Comparison of ENCODE assay signal across 10 cellular contexts in genomic region chr16:87363771-87364476, GRCh38. TPM values are rescaled to one million over a fixed set of nuclear protein-coding genes. Genes with fewer than 3 reads are reported as not detected.
DNase-seq lines count a peak whose midpoint lies in the region; ATAC-seq and TF ChIP-seq lines count a peak whose summit lies in the region.
"Had no signal": no experiment of that assay in that cellular context is flagged by ENCODE, and none has a peak within 500 bp of the region (broad histone marks: within the 10 kb centered on the region; RNA-seq: fewer than 3 reads in every experiment).

No MANE protein-coding gene starts in this region.

- H3K27ac Mint-ChIP-seq in T-helper 2 cell treated with Interferon-gamma antibody and Interleukin-4, amounts not matched to agents 5 μg/mL and 100 μg/mL, for 36 hours = peak overlapping the region; percentile 60
- peak overlapping the region; percentile 73 for H3K27ac Mint-ChIP-seq in central memory CD8-positive, alpha-beta T cell (ENCODE audit: low read depth)
- H3K27ac Mint-ChIP-seq: stimulated activated memory B cell treated with anti-CD40 and anti-IgM and Interleukin-4, amounts not matched to agents 10 μg/mL and 1 μg/mL and 100 μg/mL, for 72 hours had no signal

- no peak for TF ChIP-seq CTCF in liver (IDR thresholded peaks at IDR 0.05; ENCODE audit: low read depth, low read length, missing input control)
- TF ChIP-seq CTCF in thyroid gland (IDR thresholded peaks at IDR 0.05) = no peak

- no peak for ATAC-seq in central memory CD8-positive, alpha-beta T cell (replicated peaks; ENCODE audit: extremely low read depth, poor library complexity, severe bottlenecking)
- ATAC-seq: stimulated activated memory B cell treated with anti-CD40 and anti-IgM and Interleukin-4, amounts not matched to agents 10 μg/mL and 1 μg/mL and 100 μg/mL, for 72 hours had no signal

- H3K9ac ChIP-seq in liver (ENCODE audit: low read depth in 1 of 2, low read length in 2 of 2) = no peak overlapping the region

- H3K4me3 Mint-ChIP-seq in T-helper 2 cell treated with Interferon-gamma antibody and Interleukin-4, amounts not matched to agents 5 μg/mL and 100 μg/mL, for 36 hours = peak overlapping the region; percentile 61
- no peak overlapping the region for H3K4me3 Mint-ChIP-seq in central memory CD8-positive, alpha-beta T cell
- H3K4me3 Mint-ChIP-seq: stimulated activated memory B cell treated with anti-CD40 and anti-IgM and Interleukin-4, amounts not matched to agents 10 μg/mL and 1 μg/mL and 100 μg/mL, for 72 hours had no signal

- no peaks in the 10 kb centered on the region for H3K9me3 Mint-ChIP-seq in T-helper 2 cell treated with Interferon-gamma antibody and Interleukin-4, amounts not matched to agents 5 μg/mL and 100 μg/mL, for 36 hours
- H3K9me3 Mint-ChIP-seq in central memory CD8-positive, alpha-beta T cell = no peaks in the 10 kb centered on the region
- H3K9me3 Mint-ChIP-seq: stimulated activated memory B cell treated with anti-CD40 and anti-IgM and Interleukin-4, amounts not matched to agents 10 μg/mL and 1 μg/mL and 100 μg/mL, for 72 hours had no signal

- H3K27me3 Mint-ChIP-seq in T-helper 2 cell treated with Interferon-gamma antibody and Interleukin-4, amounts not matched to agents 5 μg/mL and 100 μg/mL, for 36 hours (ENCODE audit: low read depth) = no peaks in the 10 kb centered on the region
- no peaks in the 10 kb centered on the region for H3K27me3 Mint-ChIP-seq in central memory CD8-positive, alpha-beta T cell
- H3K27me3 Mint-ChIP-seq: stimulated activated memory B cell treated with anti-CD40 and anti-IgM and Interleukin-4, amounts not matched to agents 10 μg/mL and 1 μg/mL and 100 μg/mL, for 72 hours had no signal

- H3K4me3 ChIP-seq in liver (ENCODE audit: low read depth in 1 of 3, low read length in 3 of 3) (no peak overlapping the region), thyroid gland (replicated peaks in 1 of 3) (no peak overlapping the region)

- 54% methylated on average over 20 of the region's 20 CpGs for WGBS in liver
- 8 to 18% methylated on average over 15 to 16 of the region's 20 CpGs for WGBS in thyroid gland, 2 donors

- H3K27me3 ChIP-seq in liver (ENCODE audit: control insufficient read depth in 4 of 4, insufficient read depth in 4 of 4, low read length in 3 of 4) = no peaks in the 10 kb centered on the region
- H3K27me3 ChIP-seq in thyroid gland = no peaks in the 10 kb centered on the region

- no peak for TF ChIP-seq RAD21 in liver (IDR thresholded peaks at IDR 0.05)

- intact Hi-C loops in thyroid gland (cut with DNase I) = no loop called here

- H3K36me3 Mint-ChIP-seq in T-helper 2 cell treated with Interferon-gamma antibody and Interleukin-4, amounts not matched to agents 5 μg/mL and 100 μg/mL, for 36 hours (ENCODE audit: low read depth) = peaks cover 12% of the 10 kb centered on the region
- peaks cover 25% of the 10 kb centered on the region for H3K36me3 Mint-ChIP-seq in central memory CD8-positive, alpha-beta T cell (ENCODE audit: insufficient read depth)

- TF ChIP-seq POLR2A in thyroid gland (IDR thresholded peaks at IDR 0.05) = peak in 1 of 2 donors; percentile 12

- peaks cover 7 to 24% (median 23%) of the 10 kb centered on the region in 4 donors for H3K36me3 ChIP-seq in liver (ENCODE audit: control insufficient read depth in 4 of 4, insufficient read depth in 3 of 4, low read depth in 1 of 4, low read length in 3 of 4)
- H3K36me3 ChIP-seq in thyroid gland = peaks cover 19 to 20% of the 10 kb centered on the region in 2 donors

- H3K9me3 ChIP-seq in liver (ENCODE audit: control insufficient read depth in 4 of 4, low read length in 3 of 4) (no peaks in the 10 kb centered on the region), thyroid gland (no peaks in the 10 kb centered on the region)

- H3K4me1 Mint-ChIP-seq in T-helper 2 cell treated with Interferon-gamma antibody and Interleukin-4, amounts not matched to agents 5 μg/mL and 100 μg/mL, for 36 hours (ENCODE audit: low read depth) = peaks cover 13% of the 10 kb centered on the region
- H3K4me1 Mint-ChIP-seq in central memory CD8-positive, alpha-beta T cell = peaks cover 37% of the 10 kb centered on the region

- H3K27ac ChIP-seq in liver (ENCODE audit: low read depth in 1 of 2, low read length in 2 of 2) (peak overlapping the region; percentile 47 to 51), thyroid gland (peak overlapping the region; percentile 72 to 82 (median 79))

- H3K4me1 ChIP-seq in liver (ENCODE audit: control insufficient read depth in 4 of 4, insufficient read depth in 4 of 4, low read length in 3 of 4) (peaks cover 0 to 7% (median 6%) of the 10 kb centered on the region in 4 donors), thyroid gland (peaks cover 14 to 30% of the 10 kb centered on the region in 2 donors)

- DNase-seq in T-helper 2 cell treated with Interferon-gamma antibody and Interleukin-4, amounts not matched to agents 5 μg/mL and 100 μg/mL, for 36 hours (ENCODE audit: low spot score) = no peak
- DNase-seq in T-helper 2 cell (no peak), thyroid gland (peak; percentile 60 to 68), NK-92 (lab: John Stamatoyannopoulos, UW; ENCODE audit: unreplicated experiment) (no peak), ecto neural progenitor cell (ENCODE audit: low spot score) (no peak), AG08395 (ENCODE audit: low spot score) (no peak)
- DNase-seq in central memory CD8-positive, alpha-beta T cell (ENCODE audit: low spot score in 2 of 2) = no peak
- DNase-seq: NCI-H1930 had no signal

TF ChIP-seq in liver, 16 proteins besides CTCF, POLR2A, EP300 and RAD21:
- TF ChIP-seq EGR1 (IDR thresholded peaks at IDR 0.05; ENCODE audit: low read depth in 2 of 2) = no peak
- no peak for TF ChIP-seq NR2F2 (IDR thresholded peaks at IDR 0.05)
- no peak for TF ChIP-seq SP1 (IDR thresholded peaks at IDR 0.05)
- TF ChIP-seq TAF1 (conservative IDR thresholded peaks at IDR 0.05) = no peak
- TF ChIP-seq ZBTB33 (IDR thresholded peaks at IDR 0.05) = no peak
- no peak for TF ChIP-seq HNF4G (IDR thresholded peaks at IDR 0.05)
- no peak for TF ChIP-seq YY1 (IDR thresholded peaks at IDR 0.05)
TF ChIP-seq in liver: peak in this region for 0.

RNA-seq across cellular contexts. Expression of gene FBXO31, which starts 19.7 kb away (rescaled TPM):
- 10 to 100 TPM; 14.3 to 30.3 TPM for total RNA-seq in liver
- polyA plus RNA-seq in liver = 10 to 100 TPM; 13.2 to 21.8 TPM
- total RNA-seq in thyroid gland = 10 to 100 TPM; 23.8 to 62.5 (median 54.9) TPM

RNA-seq across cellular contexts. Expression of gene MAP1LC3B, which starts 28.2 kb away (rescaled TPM):
- total RNA-seq in liver (10 to 100 TPM; 10.3 to 14.1 TPM), thyroid gland (10 to 100 TPM; 51.8 to 84.3 (median 67.3) TPM)
- 10 to 100 TPM; 17.3 to 36.3 TPM for polyA plus RNA-seq in liver

RNA-seq across cellular contexts. Expression of gene C16orf95, which starts 46.7 kb away (rescaled TPM):
- 1 to 10 TPM; 2.0 to 5.0 TPM for total RNA-seq in liver
- polyA plus RNA-seq in liver = 1 to 10 TPM; 4.1 to 6.2 TPM
- 1 to 10 TPM in 1 of 4 donors, under 1 TPM in 2, not detected in 1; 0.54 to 1.3 (median 0.54) TPM for total RNA-seq in thyroid gland

Comparison
In these comparisons a context has a peak if more than half of its experiments do, and no peak if none do; other contexts are left out.
1. DNase-seq: peak in thyroid gland (2 of 2); none in T-helper 2 cell treated with Interferon-gamma antibody and Interleukin-4, amounts not matched to agents 5 μg/mL and 100 μg/mL, for 36 hours (single experiment), T-helper 2 cell (0 of 5), central memory CD8-positive, alpha-beta T cell (0 of 2), NK-92 (single experiment), ecto neural progenitor cell (single experiment) and AG08395 (single experiment).